Comparison of ENCODE assay signal across 9 cellular contexts in genomic region chr15:60551781-60552161, GRCh38.
DNase-seq lines count a peak whose midpoint lies in the region; ATAC-seq, FAIRE-seq and TF ChIP-seq lines count a peak whose summit lies in the region.
"Had no signal": no experiment of that assay in that cellular context is flagged by ENCODE, and none has a peak within 500 bp of the region (broad histone marks: within the 10 kb centered on the region; RNA-seq: fewer than 3 reads in every experiment).

No MANE protein-coding gene starts in this region.

- H3K4me1 ChIP-seq in SJCRH30 (peaks cover 9% of the 10 kb centered on the region; the same call in 1 of the 2 replicates), prostate gland (replicated peaks) (no peaks in the 10 kb centered on the region)

- no peaks in the 10 kb centered on the region for H3K36me3 Mint-ChIP-seq in Calu3 (ENCODE audit: insufficient read depth, unreplicated experiment)
- H3K36me3 Mint-ChIP-seq in T-cell: peaks cover 39% of the 10 kb centered on the region
- H3K36me3 Mint-ChIP-seq in immature natural killer cell: peaks cover 7 to 15% (median 12%) of the 10 kb centered on the region in 3 donors

- FAIRE-seq in GM19239 (lab: Jason Lieb, UNC): peak; percentile 54

- H3K4me1 Mint-ChIP-seq in Calu3 (ENCODE audit: low read depth, unreplicated experiment): peaks cover 22% of the 10 kb centered on the region
- H3K4me1 Mint-ChIP-seq in T-cell: peaks cover 92 to 98% (median 97%) of the 10 kb centered on the region in 3 donors
- H3K4me1 Mint-ChIP-seq in immature natural killer cell: peaks cover 98 to 100% of the 10 kb centered on the region in 2 donors

- no peak for TF ChIP-seq POLR2A in prostate gland (IDR thresholded peaks at IDR 0.05)

- H3K27ac Mint-ChIP-seq in Calu3 (ENCODE audit: unreplicated experiment) (peak overlapping the region; percentile 23), T-cell (peak overlapping the region; percentile 92 to 94), immature natural killer cell (peak overlapping the region; percentile 97 to 99 (median 98))

- TF ChIP-seq CTCF in Calu3 (IDR thresholded peaks at IDR 0.05; ENCODE audit: unreplicated experiment): peak; percentile 25
- TF ChIP-seq CTCF in prostate gland (IDR thresholded peaks at IDR 0.05): no peak

- H3K27me3 ChIP-seq in SJCRH30: no peaks in the 10 kb centered on the region
- no peaks in the 10 kb centered on the region for H3K27me3 ChIP-seq in prostate gland (replicated peaks; ENCODE audit: insufficient read depth)
- H3K27me3 ChIP-seq: hepatocyte had no signal

- peaks cover 11% of the 10 kb centered on the region for H3K9me3 ChIP-seq in SJCRH30 (replicated peaks)
- no peaks in the 10 kb centered on the region for H3K9me3 ChIP-seq in prostate gland

- CTCF ChIA-PET in Calu3 (lab: Charles Lee): interaction anchor here (1.1 to 2.2 kb wide), 3 partner anchors 31 to 380 kb away, joined by 3 to 11 read pairs (median 10); no protein-coding TSS in a partner anchor
- CTCF ChIA-PET in T-cell (lab: Charles Lee): interaction anchor here in 1 of 2 donors (1.1 to 4.2 kb wide), 6 partner anchors 10 to 43 kb away, joined by 3 to 27 read pairs (median 10); no protein-coding TSS in a partner anchor

- H3K27me3 Mint-ChIP-seq in Calu3 (ENCODE audit: unreplicated experiment): no peaks in the 10 kb centered on the region
- no peaks in the 10 kb centered on the region for H3K27me3 Mint-ChIP-seq in T-cell
- H3K27me3 Mint-ChIP-seq in immature natural killer cell (ENCODE audit: low read depth in 3 of 3): peaks cover 2 to 8% (median 5%) of the 10 kb centered on the region in 3 donors

- POLR2A ChIA-PET in T-cell (lab: Charles Lee): interaction anchor here in 1 of 2 donors (1.2 to 4.3 kb wide), 2 partner anchors 9 to 22 kb away, joined by 18 to 23 read pairs; no protein-coding TSS in a partner anchor

- H3K4me3 ChIP-seq in SJCRH30 (no peak overlapping the region), prostate gland (no peak overlapping the region)
- H3K4me3 ChIP-seq: hepatocyte had no signal

- BruUV-seq in Calu3 (replicated peaks; lab: Mats Ljungman, UMichigan): no TSS peak

- H3K36me3 ChIP-seq in SJCRH30: peaks cover 4% of the 10 kb centered on the region; the same call in 1 of the 2 replicates
- no peaks in the 10 kb centered on the region for H3K36me3 ChIP-seq in prostate gland

- ATAC-seq in T-cell (replicated peaks in 1 of 4): peak; percentile 39 to 42 (median 40)
- no peak for ATAC-seq in HG02571 (IDR thresholded peaks at IDR 0.05; ENCODE audit: unreplicated experiment)

- WGBS in prostate gland: 80% methylated on average over 4 of the region's 4 CpGs

- DNase-seq in Calu3: peak; percentile 49
- DNase-seq in GM19239 (ENCODE audit: insufficient read length, low spot score): no peak
- no peak for DNase-seq in T-cell
- no peak for DNase-seq in immature natural killer cell
- no peak for DNase-seq in SJCRH30
- no peak for DNase-seq in prostate gland (ENCODE audit: low spot score)
- DNase-seq: NCI-H2227 treated with DMSO at 0.1 percent for 48 hours had no signal

- H3K9me3 Mint-ChIP-seq in Calu3 (ENCODE audit: low read depth, unreplicated experiment) (peaks cover 3% of the 10 kb centered on the region), T-cell (peaks cover 0 to 7% (median 7%) of the 10 kb centered on the region in 3 donors), immature natural killer cell (no peaks in the 10 kb centered on the region)

- peak overlapping the region; percentile 31 for H3K4me3 Mint-ChIP-seq in Calu3 (ENCODE audit: low read depth, unreplicated experiment)
- peak overlapping the region; percentile 21 to 60 (median 44) for H3K4me3 Mint-ChIP-seq in T-cell
- H3K4me3 Mint-ChIP-seq in immature natural killer cell: peak overlapping the region; percentile 61 to 92 (median 81)

- intact Hi-C loops in Calu3 (cut with micrococcal nuclease; ENCODE audit: unreplicated experiment): loop anchor here (1.0 to 2.0 kb wide), 2 partner anchors 44 to 75 kb away; no protein-coding TSS in a partner anchor
- intact Hi-C loops in prostate gland (cut with DNase I): no loop called here

- no peak overlapping the region for H3K27ac ChIP-seq in SJCRH30
- H3K27ac ChIP-seq in prostate gland: no peak overlapping the region
- H3K27ac ChIP-seq: hepatocyte had no signal

Comparison
In these comparisons a context has a peak if more than half of its experiments do, and no peak if none do; other contexts are left out.
1. H3K27ac Mint-ChIP-seq: peak in every context shown above with its lines; median percentile 98 in immature natural killer cell; 93 in T-cell; 23 in Calu3.
2. H3K4me3 Mint-ChIP-seq: peak in every context shown above with its lines; median percentile 81 in immature natural killer cell; 44 in T-cell; 31 in Calu3.